Comparison of ENCODE assay signal across 8 cellular contexts in genomic region chr12:49698619-49699545, GRCh38. TPM values are rescaled to one million over a fixed set of nuclear protein-coding genes. Genes with fewer than 3 reads are reported as not detected.
A peak's percentile ranks its signal among the peaks of the same experiment; 100 is the strongest.
DNase-seq lines count a peak whose midpoint lies in the region; ATAC-seq and TF ChIP-seq lines count a peak whose summit lies in the region.

No MANE protein-coding gene starts in this region.

- H3K4me1 Mint-ChIP-seq in IgD-negative memory B cell, result peaks cover 44 to 54% (median 48%) of the 10 kb centered on the region in 3 donors
- H3K4me1 Mint-ChIP-seq in activated CD8-positive, alpha-beta T cell treated with anti-CD3 and anti-CD28 coated beads, Interleukin-2, amount 10 ng/mL, durations not matched to agents 7 days and 5 days (ENCODE audit: low read depth), result peaks cover 58% of the 10 kb centered on the region
- H3K4me1 Mint-ChIP-seq in osteocyte (ENCODE audit: unreplicated experiment), result peaks cover 63% of the 10 kb centered on the region
- H3K4me1 Mint-ChIP-seq in Calu3 (ENCODE audit: low read depth, unreplicated experiment), result no peaks in the 10 kb centered on the region

- peaks cover 3% of the 10 kb centered on the region for H3K36me3 Mint-ChIP-seq in IgD-negative memory B cell
- peaks cover 7% of the 10 kb centered on the region for H3K36me3 Mint-ChIP-seq in activated CD8-positive, alpha-beta T cell treated with anti-CD3 and anti-CD28 coated beads, Interleukin-2, amount 10 ng/mL, durations not matched to agents 7 days and 5 days (ENCODE audit: low read depth)
- no peaks in the 10 kb centered on the region for H3K36me3 Mint-ChIP-seq in osteocyte (ENCODE audit: unreplicated experiment)
- no peaks in the 10 kb centered on the region for H3K36me3 Mint-ChIP-seq in Calu3 (ENCODE audit: insufficient read depth, unreplicated experiment)

- H3K4me3 ChIP-seq in GM08714 (ENCODE audit: low read length) (peak overlapping the region; percentile 18; the same call in 1 of the 2 replicates), fibroblast of the aortic adventitia (ENCODE audit: low read depth, low read length) (no peak overlapping the region)

- H3K9me3 Mint-ChIP-seq in IgD-negative memory B cell (no peaks in the 10 kb centered on the region), osteocyte (ENCODE audit: unreplicated experiment) (no peaks in the 10 kb centered on the region), Calu3 (ENCODE audit: low read depth, unreplicated experiment) (no peaks in the 10 kb centered on the region)
- no peaks in the 10 kb centered on the region for H3K9me3 Mint-ChIP-seq in activated CD8-positive, alpha-beta T cell treated with anti-CD3 and anti-CD28 coated beads, Interleukin-2, amount 10 ng/mL, durations not matched to agents 7 days and 5 days (ENCODE audit: insufficient read depth)

- intact Hi-C loops in Calu3 (cut with micrococcal nuclease; ENCODE audit: unreplicated experiment), result no loop called here

- POLR2A ChIA-PET in activated CD8-positive, alpha-beta T cell treated with anti-CD3 and anti-CD28 coated beads, Interleukin-2, amount 10 ng/mL, durations not matched to agents 7 days and 5 days (lab: Charles Lee), result interaction anchor here (0.7 to 1.4 kb wide), 4 partner anchors 16 to 43 kb away, joined by 3 to 6 read pairs (median 4); partner anchors contain the start of gene TMBIM6

- CTCF ChIA-PET in activated CD8-positive, alpha-beta T cell treated with anti-CD3 and anti-CD28 coated beads, Interleukin-2, amount 10 ng/mL, durations not matched to agents 7 days and 5 days (lab: Charles Lee), result interaction anchor here (1.3 to 3.2 kb wide), 9 partner anchors 8 to 62 kb away, joined by 4 to 17 read pairs (median 7); partner anchors contain the start of genes FMNL3 and TMBIM6
- CTCF ChIA-PET in Calu3 (lab: Charles Lee), result interaction anchor here (0.9 kb wide), 1 partner anchor 75 kb away, joined by 4 read pairs; the partner anchor contains the start of gene PRPF40B

- peak; percentile 68 for DNase-seq in activated CD8-positive, alpha-beta T cell treated with anti-CD3 and anti-CD28 coated beads, Interleukin-2, amount 10 ng/mL, durations not matched to agents 7 days and 5 days
- DNase-seq in fibroblast of the aortic adventitia (ENCODE audit: low read depth) (peak; percentile 58), osteocyte (ENCODE audit: extremely low spot score, unreplicated experiment) (no peak), Calu3 (no peak), NCI-H1105 treated with DMSO at 0.1 percent for 48 hours (lab: John Stamatoyannopoulos, UW) (no peak)

- peak overlapping the region; percentile 44 to 93 (median 84) for H3K4me3 Mint-ChIP-seq in IgD-negative memory B cell
- H3K4me3 Mint-ChIP-seq in activated CD8-positive, alpha-beta T cell treated with anti-CD3 and anti-CD28 coated beads, Interleukin-2, amount 10 ng/mL, durations not matched to agents 7 days and 5 days, result peak overlapping the region; percentile 76
- H3K4me3 Mint-ChIP-seq in osteocyte (ENCODE audit: unreplicated experiment), result peak overlapping the region; percentile 68
- H3K4me3 Mint-ChIP-seq in Calu3 (ENCODE audit: low read depth, unreplicated experiment), result no peak overlapping the region

- H3K27ac Mint-ChIP-seq in IgD-negative memory B cell (peak overlapping the region; percentile 14 to 41 (median 17)), osteocyte (ENCODE audit: unreplicated experiment) (peak overlapping the region; percentile 94), Calu3 (ENCODE audit: unreplicated experiment) (no peak overlapping the region)
- H3K27ac Mint-ChIP-seq in activated CD8-positive, alpha-beta T cell treated with anti-CD3 and anti-CD28 coated beads, Interleukin-2, amount 10 ng/mL, durations not matched to agents 7 days and 5 days, result peak overlapping the region; percentile 92

- peaks cover 1% of the 10 kb centered on the region for H3K27me3 Mint-ChIP-seq in IgD-negative memory B cell
- H3K27me3 Mint-ChIP-seq in activated CD8-positive, alpha-beta T cell treated with anti-CD3 and anti-CD28 coated beads, Interleukin-2, amount 10 ng/mL, durations not matched to agents 7 days and 5 days (ENCODE audit: low read depth), result no peaks in the 10 kb centered on the region
- no peaks in the 10 kb centered on the region for H3K27me3 Mint-ChIP-seq in osteocyte (ENCODE audit: unreplicated experiment)
- no peaks in the 10 kb centered on the region for H3K27me3 Mint-ChIP-seq in Calu3 (ENCODE audit: unreplicated experiment)

- peak; percentile 78 for ATAC-seq in GM21619 (IDR thresholded peaks at IDR 0.05; ENCODE audit: unreplicated experiment)
- peak; percentile 78 for ATAC-seq in activated CD8-positive, alpha-beta T cell treated with anti-CD3 and anti-CD28 coated beads, Interleukin-2, amount 10 ng/mL, durations not matched to agents 7 days and 5 days

- no TSS peak for BruUV-seq in Calu3 (replicated peaks; lab: Mats Ljungman, UMichigan)

- TF ChIP-seq CTCF in fibroblast of the aortic adventitia (IDR thresholded peaks at IDR 0.05; ENCODE audit: insufficient read depth, low read length) (no peak), osteocyte (IDR thresholded peaks at IDR 0.05) (no peak), Calu3 (IDR thresholded peaks at IDR 0.05; ENCODE audit: unreplicated experiment) (no peak)

RNA-seq across cellular contexts. Expression of gene FMNL3, which starts 8.3 kb away (rescaled TPM):
- 5.6 TPM for polyA plus RNA-seq in IgD-negative memory B cell
- total RNA-seq in activated CD8-positive, alpha-beta T cell treated with anti-CD3 and anti-CD28 coated beads, Interleukin-2, amount 10 ng/mL, durations not matched to agents 7 days and 5 days, result 10 to 100 TPM; 53.5 to 54.5 TPM
- total RNA-seq in fibroblast of the aortic adventitia (ENCODE audit: low replicate concordance) (12.0 and 20.8 TPM in 2 replicates), osteocyte (37.4 and 37.7 TPM in 2 replicates), Calu3 (2022) (4.4 TPM in 2 replicates)

RNA-seq across cellular contexts. Expression of gene TMBIM6, which starts 42.5 kb away (rescaled TPM):
- polyA plus RNA-seq in IgD-negative memory B cell, result 710 TPM
- 100 to 1,000 TPM; 420 TPM for total RNA-seq in activated CD8-positive, alpha-beta T cell treated with anti-CD3 and anti-CD28 coated beads, Interleukin-2, amount 10 ng/mL, durations not matched to agents 7 days and 5 days
- 238 and 564 TPM in 2 replicates for total RNA-seq in fibroblast of the aortic adventitia (ENCODE audit: low replicate concordance)
- 385 TPM in 2 replicates for total RNA-seq in osteocyte
- total RNA-seq in Calu3 (2022), result 600 and 613 TPM in 2 replicates

Comparison
In these comparisons a context has a peak if more than half of its experiments do, and no peak if none do; other contexts are left out.
1. DNase-seq: peak in activated CD8-positive, alpha-beta T cell treated with anti-CD3 and anti-CD28 coated beads, Interleukin-2, amount 10 ng/mL, durations not matched to agents 7 days and 5 days (single experiment) and fibroblast of the aortic adventitia (single experiment); none in osteocyte (single experiment), Calu3 (single experiment) and NCI-H1105 treated with DMSO at 0.1 percent for 48 hours (single experiment).